Comparison of ENCODE assay signal across 20 cellular contexts in genomic region chr3:118714800-118715199, GRCh38.
"Had no signal": no experiment of that assay in that cellular context is flagged by ENCODE, and none has a peak within 500 bp of the region (broad histone marks: within the 10 kb centered on the region; RNA-seq: fewer than 3 reads in every experiment).

No MANE protein-coding gene starts in this region.

- H3K9me3 ChIP-seq: MG63, SJSA1 had no signal

- H3K4me3 ChIP-seq: K562, MG63, SJSA1, SK-N-MC had no signal

- FAIRE-seq: K562, RCC 7860 had no signal

- DNase-seq: MG63, NCI-H1092 treated with DMSO at 0.1 percent for 48 hours, NCI-H1436, NCI-H187, NCI-H2029, NCI-H2081 treated with DMSO at 0.1 percent for 48 hours, NCI-H2171, NCI-H226, NCI-H446, NCI-H510A, NCI-H524 treated with DMSO at 0.1 percent for 48 hours, NCI-H69, NCI-H774, Right ventricle myocardium superior, RPMI8226, SIG-M5 had no signal

- H3K27me3 ChIP-seq: MG63, SJSA1 had no signal

- ATAC-seq: K562 had no signal

- H3K4me1 ChIP-seq: SJSA1 had no signal

- H3K27ac ChIP-seq: SJSA1, SK-N-MC had no signal

- H3K36me3 ChIP-seq: MG63, SJSA1 had no signal
